ENCODE assay signal across 8 cellular contexts in the genomic region with DNA sequence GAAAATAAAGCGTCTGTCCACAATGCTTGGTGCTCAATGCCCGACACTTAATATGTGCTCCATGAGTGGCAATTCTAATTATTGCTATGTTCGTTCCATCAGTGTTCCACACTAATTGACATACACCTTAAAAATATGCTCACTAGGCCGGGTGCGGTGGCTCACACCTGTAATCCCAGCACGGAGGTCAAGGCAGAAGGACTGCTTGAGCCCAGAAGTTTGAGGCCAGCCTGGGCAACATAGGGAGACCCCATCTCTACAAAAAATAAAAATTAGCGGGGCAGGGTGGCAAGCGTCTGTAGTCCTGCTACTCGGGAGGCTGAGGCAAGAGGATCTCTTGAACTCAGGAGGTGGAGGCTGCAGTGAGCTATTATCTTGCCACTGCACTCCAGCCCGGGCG. TPM values are rescaled to one million over a fixed set of nuclear protein-coding genes. Genes with fewer than 3 reads are reported as not detected.
DNase-seq lines count a peak whose midpoint lies in the region; TF ChIP-seq lines count a peak whose summit lies in the region.

No MANE protein-coding gene starts in this region.

- H3K9me3 ChIP-seq in ES-I3 (ENCODE audit: control insufficient read depth, insufficient read depth, low read length), result no peaks in the 10 kb centered on the region

- H3K4me3 ChIP-seq in epithelial cell of proximal tubule (ENCODE audit: low read depth, low read length) (peak overlapping the region; percentile 62), rectal smooth muscle tissue (ENCODE audit: low read length) (peak overlapping the region; percentile 78)

- in situ Hi-C loops in ACHN (cut with HindIII; ENCODE audit: low pct_ligation_motif_present, low pct_unique_long_range_greater_than_20kb, low sequenced_read_pairs), result loop anchor here (25.0 kb wide), 1 partner anchor 171 kb away; no protein-coding TSS in a partner anchor

- H3K9ac ChIP-seq in ES-I3 (ENCODE audit: low read depth, low read length) (peak overlapping the region; percentile 40; the same call in 1 of the 2 replicates), rectal smooth muscle tissue (ENCODE audit: low read length) (no peak overlapping the region)

- POLR2A ChIA-PET in RWPE1 (lab: Yijun Ruan, JAX; ENCODE audit: low non-redundant PET), result interaction anchor here (0.6 kb wide), 1 partner anchor 128 kb away, joined by 3 read pairs; no protein-coding TSS in a partner anchor

- no peaks in the 10 kb centered on the region for H3K36me3 ChIP-seq in ES-I3 (ENCODE audit: insufficient read depth, low read length)
- no peaks in the 10 kb centered on the region for H3K36me3 ChIP-seq in rectal smooth muscle tissue (ENCODE audit: control insufficient read depth, insufficient read depth, low read length)

- H3K27me3 ChIP-seq in rectal smooth muscle tissue (ENCODE audit: control insufficient read depth, insufficient read depth, low read length), result no peaks in the 10 kb centered on the region

- H3K4me1 ChIP-seq in ES-I3 (ENCODE audit: insufficient read depth, low read length) (0 out of 2 replicates have a peak, but pooled peaks cover 3% of the 10 kb centered on the region), rectal smooth muscle tissue (ENCODE audit: control insufficient read depth, insufficient read depth, low read length) (peaks cover 9% of the 10 kb centered on the region)

- H3K27ac ChIP-seq in RWPE1 (peak overlapping the region; percentile 81), rectal smooth muscle tissue (ENCODE audit: low read depth, low read length) (peak overlapping the region; percentile 68)

- DNase-seq in RWPE1 (ENCODE audit: low spot score) (no peak), epithelial cell of proximal tubule (ENCODE audit: low read depth) (no peak), retina (no peak), NCI-H2196 (lab: John Stamatoyannopoulos, UW; ENCODE audit: unreplicated experiment) (no peak), ACHN (no peak), NCI-H524 treated with DMSO at 0.1 percent for 48 hours (lab: John Stamatoyannopoulos, UW) (no peak)

- CTCF ChIA-PET in RWPE1 (lab: Yijun Ruan, JAX), result interaction anchor here (0.6 kb wide), 1 partner anchor 95 kb away, joined by 3 read pairs; no protein-coding TSS in a partner anchor

- TF ChIP-seq CTCF in RWPE1 (conservative IDR thresholded peaks at IDR 0.05; ENCODE audit: low read depth), result no peak
- no peak for TF ChIP-seq CTCF in epithelial cell of proximal tubule (conservative IDR thresholded peaks at IDR 0.05; ENCODE audit: low read depth, low read length)

RNA-seq across cellular contexts. Expression of gene HECTD4, which starts 0.6 kb away (rescaled TPM):
- 5.4 and 10.4 TPM in 2 replicates for total RNA-seq in epithelial cell of proximal tubule

RNA-seq across cellular contexts. Expression of gene RPL6, which starts 26.5 kb away (rescaled TPM):
- total RNA-seq in epithelial cell of proximal tubule, result 1,982 and 2,357 TPM in 2 replicates

RNA-seq across cellular contexts. Expression of gene PTPN11, which starts 35.9 kb away (rescaled TPM):
- 78.3 and 80.5 TPM in 2 replicates for total RNA-seq in epithelial cell of proximal tubule
